In genomic region chr10:88804083-88804812, GRCh38 we compare ENCODE assay signal across 28 cellular contexts. TPM values are rescaled to one million over a fixed set of nuclear protein-coding genes. Genes with fewer than 3 reads are reported as not detected.
DNase-seq lines count a peak whose midpoint lies in the region; ATAC-seq, FAIRE-seq and TF ChIP-seq lines count a peak whose summit lies in the region.
"Had no signal": no experiment of that assay in that cellular context is flagged by ENCODE, and none has a peak within 500 bp of the region (broad histone marks: within the 10 kb centered on the region; RNA-seq: fewer than 3 reads in every experiment).

No MANE protein-coding gene starts in this region.

- H3K79me2 ChIP-seq in keratinocyte (ENCODE audit: control insufficient read depth, insufficient read depth, low read length) = no peaks in the 10 kb centered on the region

- H3K27ac Mint-ChIP-seq in endodermal cell (no peak overlapping the region), type B pancreatic cell (peak overlapping the region; percentile 71)
- no peak overlapping the region for H3K27ac Mint-ChIP-seq in activated CD4-positive, alpha-beta T cell treated with anti-CD3 and anti-CD28 coated beads, Interleukin-2, amount 10 ng/mL, durations not matched to agents 24 days and 14 days
- H3K27ac Mint-ChIP-seq: CD4-positive, alpha-beta T cell; HFFc6 had no signal

- H3K4me3 Mint-ChIP-seq in endodermal cell = no peak overlapping the region
- no peak overlapping the region for H3K4me3 Mint-ChIP-seq in type B pancreatic cell
- no peak overlapping the region for H3K4me3 Mint-ChIP-seq in activated CD4-positive, alpha-beta T cell treated with anti-CD3 and anti-CD28 coated beads, Interleukin-2, amount 10 ng/mL, durations not matched to agents 24 days and 14 days
- H3K4me3 Mint-ChIP-seq: CD4-positive, alpha-beta T cell; HFFc6 had no signal

- DNase-seq in DMS 273 (lab: John Stamatoyannopoulos, UW; ENCODE audit: unreplicated experiment) = peak; percentile 2
- no peak for DNase-seq in DMS 273 treated with DMSO at 0.1 percent for 48 hours (lab: John Stamatoyannopoulos, UW)
- DNase-seq in endodermal cell = peak; percentile 65
- DNase-seq in keratinocyte (ENCODE audit: low read depth, low spot score) = no peak
- DNase-seq in type B pancreatic cell (ENCODE audit: extremely low spot score, unreplicated experiment) = no peak
- no peak for DNase-seq in activated CD4-positive, alpha-beta T cell treated with anti-CD3 and anti-CD28 coated beads, Interleukin-2, amount 10 ng/mL, durations not matched to agents 24 days and 14 days
- DNase-seq: ACHN; Caco-2; CD4-positive, alpha-beta T cell; DMS153; GF-D8; H7; HFFc6; Kasumi-1; NCI-H1048; NCI-H1436; NCI-H187 treated with DMSO at 0.1 percent for 48 hours; NCI-H748 treated with DMSO at 0.1 percent for 48 hours; SHP77 treated with DMSO at 0.1 percent for 48 hours; SW 1271 had no signal

- no peaks in the 10 kb centered on the region for H3K27me3 ChIP-seq in endodermal cell (ENCODE audit: control insufficient read depth, insufficient read depth, low read length, poor library complexity, severe bottlenecking)
- no peaks in the 10 kb centered on the region for H3K27me3 ChIP-seq in keratinocyte (ENCODE audit: control insufficient read depth, extremely low read depth, insufficient read depth, low read length)
- H3K27me3 ChIP-seq: BLaER1 had no signal

- H3K9me3 ChIP-seq in endodermal cell (ENCODE audit: control insufficient read depth, low read length) (no peaks in the 10 kb centered on the region), keratinocyte (ENCODE audit: control insufficient read depth, low read depth, low read length) (no peaks in the 10 kb centered on the region)
- H3K9me3 ChIP-seq: BLaER1, Caco-2 had no signal

- no peaks in the 10 kb centered on the region for H3K36me3 Mint-ChIP-seq in endodermal cell (ENCODE audit: low read depth)
- no peaks in the 10 kb centered on the region for H3K36me3 Mint-ChIP-seq in type B pancreatic cell
- H3K36me3 Mint-ChIP-seq in activated CD4-positive, alpha-beta T cell treated with anti-CD3 and anti-CD28 coated beads, Interleukin-2, amount 10 ng/mL, durations not matched to agents 24 days and 14 days (ENCODE audit: low read depth) = no peaks in the 10 kb centered on the region

- H3K36me3 ChIP-seq in endodermal cell (ENCODE audit: control insufficient read depth, insufficient read depth, low read length) = no peaks in the 10 kb centered on the region
- no peaks in the 10 kb centered on the region for H3K36me3 ChIP-seq in keratinocyte (ENCODE audit: control insufficient read depth in 2 of 2, extremely low read depth in 1 of 2, insufficient read depth in 2 of 2, low read length in 2 of 2)
- H3K36me3 ChIP-seq: BLaER1 had no signal

- H3K4me2 ChIP-seq in keratinocyte (ENCODE audit: control insufficient read depth, extremely low read depth, insufficient read depth, low read depth, low read length) = peak overlapping the region; percentile 20
- H3K4me2 ChIP-seq: BLaER1 had no signal

- 46 to 52% methylated on average over 3 to 6 of the region's 6 CpGs for WGBS in endodermal cell (ENCODE audit: insufficient coverage in 1 of 2, insufficient read length in 1 of 2), 2 experiments

- H3K27me3 Mint-ChIP-seq in endodermal cell (ENCODE audit: insufficient read depth) (peaks cover 2% of the 10 kb centered on the region), type B pancreatic cell (no peaks in the 10 kb centered on the region)
- H3K27me3 Mint-ChIP-seq in activated CD4-positive, alpha-beta T cell treated with anti-CD3 and anti-CD28 coated beads, Interleukin-2, amount 10 ng/mL, durations not matched to agents 24 days and 14 days = peaks cover 44% of the 10 kb centered on the region
- H3K27me3 Mint-ChIP-seq: CD4-positive, alpha-beta T cell had no signal

- peaks cover 15% of the 10 kb centered on the region for H3K4me1 Mint-ChIP-seq in endodermal cell
- no peaks in the 10 kb centered on the region for H3K4me1 Mint-ChIP-seq in type B pancreatic cell (ENCODE audit: unreplicated experiment)
- peaks cover 16% of the 10 kb centered on the region for H3K4me1 Mint-ChIP-seq in activated CD4-positive, alpha-beta T cell treated with anti-CD3 and anti-CD28 coated beads, Interleukin-2, amount 10 ng/mL, durations not matched to agents 24 days and 14 days

- H3K9ac ChIP-seq in endodermal cell (ENCODE audit: extremely low read depth, low read length, poor library complexity, severe bottlenecking) = no peak overlapping the region
- no peak overlapping the region for H3K9ac ChIP-seq in keratinocyte (ENCODE audit: control insufficient read depth, extremely low read depth, insufficient read depth, low read length)
- H3K9ac ChIP-seq: BLaER1 had no signal

- H2AFZ ChIP-seq in keratinocyte (ENCODE audit: control insufficient read depth, low read length) = no peak overlapping the region

- H3K4me1 ChIP-seq in endodermal cell (ENCODE audit: control insufficient read depth, insufficient read depth, low read length) (no peaks in the 10 kb centered on the region), keratinocyte (ENCODE audit: control insufficient read depth, extremely low read depth, insufficient read depth, low read length) (peaks cover 7% of the 10 kb centered on the region)
- H3K4me1 ChIP-seq: BLaER1, Caco-2 had no signal

- H3K9me3 Mint-ChIP-seq in endodermal cell (peaks cover 2% of the 10 kb centered on the region), type B pancreatic cell (no peaks in the 10 kb centered on the region)
- no peaks in the 10 kb centered on the region for H3K9me3 Mint-ChIP-seq in activated CD4-positive, alpha-beta T cell treated with anti-CD3 and anti-CD28 coated beads, Interleukin-2, amount 10 ng/mL, durations not matched to agents 24 days and 14 days
- H3K9me3 Mint-ChIP-seq: CD4-positive, alpha-beta T cell; HFFc6 had no signal

- no peak for TF ChIP-seq CTCF in endodermal cell (conservative IDR thresholded peaks at IDR 0.05)
- no peak for TF ChIP-seq CTCF in keratinocyte (optimal IDR thresholded peaks at IDR 0.05 in 1 of 3, IDR thresholded peaks at IDR 0.05 in 1 of 3, conservative IDR thresholded peaks at IDR 0.05 in 1 of 3; ENCODE audit: extremely low read depth in 1 of 3, insufficient read depth in 2 of 3, low read length in 3 of 3)
- no peak for TF ChIP-seq CTCF in type B pancreatic cell (conservative IDR thresholded peaks at IDR 0.05)

- dilution Hi-C loops in keratinocyte (cut with MboI; ENCODE audit: extremely low pct_ligation_motif_present, low sequenced_read_pairs) = no loop called here

- ATAC-seq in HG03342 (IDR thresholded peaks at IDR 0.05; ENCODE audit: unreplicated experiment) = no peak
- no peak for ATAC-seq in HG03565 (IDR thresholded peaks at IDR 0.05; ENCODE audit: unreplicated experiment)

- H3K9me1 ChIP-seq in keratinocyte (ENCODE audit: control insufficient read depth, extremely low read depth, insufficient read depth, low read length) = no peaks in the 10 kb centered on the region

- no peaks in the 10 kb centered on the region for H4K20me1 ChIP-seq in keratinocyte (ENCODE audit: control insufficient read depth, extremely low read depth, insufficient read depth, low read length)
- H4K20me1 ChIP-seq: BLaER1 had no signal

- FAIRE-seq in keratinocyte (lab: Jason Lieb, UNC) = peak; percentile 55

- H3K4me3 ChIP-seq in endodermal cell (ENCODE audit: low read length) = no peak overlapping the region
- no peak overlapping the region for H3K4me3 ChIP-seq in keratinocyte (ENCODE audit: control insufficient read depth in 2 of 3, extremely low read depth in 1 of 3, insufficient read depth in 2 of 3, low read depth in 1 of 3, low read length in 3 of 3)
- H3K4me3 ChIP-seq: BLaER1, SK-N-MC had no signal

- intact Hi-C loops in activated CD4-positive, alpha-beta T cell treated with anti-CD3 and anti-CD28 coated beads, Interleukin-2, amount 10 ng/mL, durations not matched to agents 24 days and 14 days (cut with micrococcal nuclease) = no loop called here

- no peak overlapping the region for H3K27ac ChIP-seq in endodermal cell (ENCODE audit: low read depth, low read length)
- H3K27ac ChIP-seq in keratinocyte (ENCODE audit: control insufficient read depth, insufficient read depth, low read length) = no peak overlapping the region
- H3K27ac ChIP-seq: 22Rv1, BLaER1, RWPE1, SK-N-MC had no signal

RNA-seq across cellular contexts. Expression of gene LIPM, which starts 1.7 kb away (rescaled TPM):
- total RNA-seq in endodermal cell (not detected), type B pancreatic cell (ENCODE audit: low replicate concordance) (0.38 TPM in 1 of 2 replicates, not detected in the other)
- polyA plus RNA-seq in endodermal cell (2013, experiment 1 of 2) = not detected
- polyA plus RNA-seq in endodermal cell (2013, experiment 2 of 2) = not detected
- 0.10 to 0.67 TPM (median 0.44 TPM) in 3 replicates for polyA plus RNA-seq in keratinocyte
- 50.6 TPM for polyA plus RNA-seq in keratinocyte (2011; ENCODE audit: low read depth)
- 0.12 and 0.19 TPM in 2 replicates for polyA plus RNA-seq in keratinocyte (2011; cell fraction: cytosol; rRNA removed)
- 0.56 and 1.0 TPM in 2 replicates for polyA plus RNA-seq in keratinocyte (2011; cell fraction: nucleus; rRNA removed)
- 0.15 and 35.1 TPM in 2 replicates for polyA plus RNA-seq in keratinocyte (2012; ENCODE audit: low replicate concordance)
- 0.40 to 0.74 TPM in 2 of 3 replicates, not detected in the other for polyA minus RNA-seq in keratinocyte
- polyA minus RNA-seq in keratinocyte (2011; cell fraction: cytosol; rRNA and poly(A)+ RNA removed) = not detected
- 0.54 and 1.2 TPM in 2 replicates for polyA minus RNA-seq in keratinocyte (2011; cell fraction: nucleus; rRNA and poly(A)+ RNA removed)
- not detected in 2 replicates for total RNA-seq in activated CD4-positive, alpha-beta T cell treated with anti-CD3 and anti-CD28 coated beads, Interleukin-2, amount 10 ng/mL, durations not matched to agents 24 days and 14 days
- total RNA-seq: Caco-2; CD4-positive, alpha-beta T cell; H7; HFFc6; MCF 10A; NCI-H460 had no signal

RNA-seq across cellular contexts. Expression of gene LIPN, which starts 44.4 kb away (rescaled TPM):
- total RNA-seq in endodermal cell = not detected
- not detected for polyA plus RNA-seq in endodermal cell (2013, experiment 1 of 2)
- polyA plus RNA-seq in endodermal cell (2013, experiment 2 of 2) = not detected
- 0.20 to 0.30 TPM in 2 of 3 replicates, not detected in the other for polyA plus RNA-seq in keratinocyte
- polyA plus RNA-seq in keratinocyte (2011; ENCODE audit: low read depth) = 5.4 TPM
- polyA plus RNA-seq in keratinocyte (2011; cell fraction: cytosol; rRNA removed) = 0.07 TPM in 1 of 2 replicates, not detected in the other
- polyA plus RNA-seq in keratinocyte (2011; cell fraction: nucleus; rRNA removed) = 0.17 TPM in 1 of 2 replicates, not detected in the other
- polyA plus RNA-seq in keratinocyte (2012; ENCODE audit: low replicate concordance) = 7.0 TPM in 1 of 2 replicates, not detected in the other
- 0.16 TPM in 1 of 3 replicates, not detected in the others for polyA minus RNA-seq in keratinocyte
- polyA minus RNA-seq in keratinocyte (2011; cell fraction: cytosol; rRNA and poly(A)+ RNA removed) = not detected
- polyA minus RNA-seq in keratinocyte (2011; cell fraction: nucleus; rRNA and poly(A)+ RNA removed) = not detected in 2 replicates
- total RNA-seq in type B pancreatic cell (ENCODE audit: low replicate concordance) = 0.24 and 1.5 TPM in 2 replicates
- total RNA-seq in activated CD4-positive, alpha-beta T cell treated with anti-CD3 and anti-CD28 coated beads, Interleukin-2, amount 10 ng/mL, durations not matched to agents 24 days and 14 days = not detected in 2 replicates
- total RNA-seq: Caco-2; CD4-positive, alpha-beta T cell; H7; HFFc6; MCF 10A; NCI-H460 had no signal

RNA-seq across cellular contexts. Expression of gene ANKRD22, which starts 47.4 kb away (rescaled TPM):
- total RNA-seq in endodermal cell (not detected), type B pancreatic cell (ENCODE audit: low replicate concordance) (2.9 and 8.4 TPM in 2 replicates)
- polyA plus RNA-seq in endodermal cell (2013, experiment 1 of 2) = not detected
- not detected for polyA plus RNA-seq in endodermal cell (2013, experiment 2 of 2)
- 1.6 to 5.2 TPM (median 4.4 TPM) in 3 replicates for polyA plus RNA-seq in keratinocyte
- polyA plus RNA-seq in keratinocyte (2011; ENCODE audit: low read depth) = 29.6 TPM
- polyA plus RNA-seq in keratinocyte (2011; cell fraction: cytosol; rRNA removed) = 1.7 and 3.7 TPM in 2 replicates
- 2.7 and 4.9 TPM in 2 replicates for polyA plus RNA-seq in keratinocyte (2011; cell fraction: nucleus; rRNA removed)
- polyA plus RNA-seq in keratinocyte (2012; ENCODE audit: low replicate concordance) = 1.3 and 39.8 TPM in 2 replicates
- 0.39 to 2.2 TPM (median 0.86 TPM) in 3 replicates for polyA minus RNA-seq in keratinocyte
- 1.2 TPM for polyA minus RNA-seq in keratinocyte (2011; cell fraction: cytosol; rRNA and poly(A)+ RNA removed)
- 1.4 and 2.5 TPM in 2 replicates for polyA minus RNA-seq in keratinocyte (2011; cell fraction: nucleus; rRNA and poly(A)+ RNA removed)
- 0.12 TPM in 1 of 2 replicates, not detected in the other for total RNA-seq in activated CD4-positive, alpha-beta T cell treated with anti-CD3 and anti-CD28 coated beads, Interleukin-2, amount 10 ng/mL, durations not matched to agents 24 days and 14 days
- total RNA-seq: Caco-2; CD4-positive, alpha-beta T cell; H7; HFFc6 had no signal

Comparison
In these comparisons a context has a peak if more than half of its experiments do, and no peak if none do; other contexts are left out.
1. DNase-seq: peak in DMS 273 (single experiment) and endodermal cell (single experiment); none in DMS 273 treated with DMSO at 0.1 percent for 48 hours (single experiment), keratinocyte (single experiment), type B pancreatic cell (single experiment) and activated CD4-positive, alpha-beta T cell treated with anti-CD3 and anti-CD28 coated beads, Interleukin-2, amount 10 ng/mL, durations not matched to agents 24 days and 14 days (single experiment).